Comparison of ENCODE assay signal across 12 cellular contexts in the genomic region with DNA sequence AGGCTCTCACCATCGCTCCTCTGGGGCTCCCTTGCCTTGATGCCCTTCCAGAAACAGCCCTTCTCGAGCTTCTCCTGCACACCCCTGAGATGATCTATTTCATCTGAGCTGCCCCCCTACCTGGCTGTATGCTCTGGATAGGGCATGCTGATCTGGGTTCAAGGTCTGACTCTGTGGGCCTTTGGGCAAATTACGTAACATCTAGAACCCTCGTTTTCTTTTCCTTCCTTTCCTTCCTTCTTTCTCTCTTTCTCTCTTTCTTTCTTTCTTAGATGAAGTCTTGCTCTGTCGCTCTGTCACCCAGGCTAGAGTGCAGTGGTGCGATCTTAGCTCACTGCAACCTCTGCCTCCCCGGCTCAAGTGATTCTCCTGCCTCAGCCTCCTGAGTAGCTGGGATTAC. TPM values are rescaled to one million over a fixed set of nuclear protein-coding genes. Genes with fewer than 3 reads are reported as not detected.
DNase-seq lines count a peak whose midpoint lies in the region; ATAC-seq, FAIRE-seq and TF ChIP-seq lines count a peak whose summit lies in the region.
"Had no signal": no experiment of that assay in that cellular context is flagged by ENCODE, and none has a peak within 500 bp of the region (broad histone marks: within the 10 kb centered on the region; RNA-seq: fewer than 3 reads in every experiment).

No MANE protein-coding gene starts in this region.

- intact Hi-C loops in activated T-helper 1 cell treated with anti-CD3 and anti-CD28 coated beads, Interleukin-12 subunit alpha, Interleukin-12 subunit beta, Interleukin-2, Interleukin-4 antibody, amounts not matched to agents 30 ng/mL and 10 ng/mL and 1 ng/mL, durations not matched to agents 14 hours and 24 hours and 36 hours (cut with micrococcal nuclease) = loop anchor here (2.0 kb wide), 3 partner anchors 60 to 158 kb away; a partner anchor contains a TSS
- intact Hi-C loops in lower lobe of right lung (cut with DNase I) = no loop called here

- H3K4me1 Mint-ChIP-seq in activated T-helper 1 cell treated with anti-CD3 and anti-CD28 coated beads, Interleukin-12 subunit alpha, Interleukin-12 subunit beta, Interleukin-2, Interleukin-4 antibody, amounts not matched to agents 30 ng/mL and 10 ng/mL and 1 ng/mL, durations not matched to agents 14 hours and 24 hours and 36 hours (ENCODE audit: low read depth) = peaks cover 89% of the 10 kb centered on the region

- no peak for TF ChIP-seq POLR2A in A549 (IDR thresholded peaks at IDR 0.05; ENCODE audit: low read length)

- H3K27me3 ChIP-seq in DOHH2 (ENCODE audit: control insufficient read depth, low read length) (peaks cover 8% of the 10 kb centered on the region), lower lobe of right lung (ENCODE audit: low read depth) (no peaks in the 10 kb centered on the region), HAP-1 (ENCODE audit: low read depth) (no peaks in the 10 kb centered on the region), WERI-Rb-1 (ENCODE audit: insufficient read depth, low read depth, severe bottlenecking) (no peaks in the 10 kb centered on the region)

- in situ Hi-C loops in HAP-1 (cut with MboI; ENCODE audit: low sequenced_read_pairs) = no loop called here

- no peak for FAIRE-seq in A549 (lab: Jason Lieb, UNC)

- H3K4me3 Mint-ChIP-seq in activated T-helper 1 cell treated with anti-CD3 and anti-CD28 coated beads, Interleukin-12 subunit alpha, Interleukin-12 subunit beta, Interleukin-2, Interleukin-4 antibody, amounts not matched to agents 30 ng/mL and 10 ng/mL and 1 ng/mL, durations not matched to agents 14 hours and 24 hours and 36 hours = peak overlapping the region; percentile 84

- peak overlapping the region; percentile 41 for H3K4me2 ChIP-seq in A549
- peak overlapping the region; percentile 47 for H3K4me2 ChIP-seq in DOHH2 (ENCODE audit: low read length)

- peaks cover 82% of the 10 kb centered on the region for H3K4me1 ChIP-seq in A549
- H3K4me1 ChIP-seq in DOHH2 (ENCODE audit: control insufficient read depth, low read length) = peaks cover 14% of the 10 kb centered on the region
- H3K4me1 ChIP-seq in lower lobe of right lung = peaks cover 37% of the 10 kb centered on the region
- H3K4me1 ChIP-seq in HAP-1 = no peaks in the 10 kb centered on the region

- no peak for ATAC-seq in A549
- no peak for ATAC-seq in lower lobe of right lung
- no peak for ATAC-seq in HG03460 (IDR thresholded peaks at IDR 0.05; ENCODE audit: unreplicated experiment)

- H3K9me3 ChIP-seq in A549 (no peaks in the 10 kb centered on the region), DOHH2 (ENCODE audit: control insufficient read depth, insufficient read depth, low read length) (no peaks in the 10 kb centered on the region), lower lobe of right lung (no peaks in the 10 kb centered on the region), HAP-1 (no peaks in the 10 kb centered on the region), WERI-Rb-1 (ENCODE audit: severe bottlenecking) (peaks cover 7% of the 10 kb centered on the region)

- POLR2A ChIA-PET in A549 (lab: Yijun Ruan, JAX) = interaction anchor here (0.8 to 3.0 kb wide), 3 partner anchors 11 to 68 kb away, joined by 3 to 13 read pairs (median 4); no protein-coding TSS in a partner anchor

- 82% methylated on average over 7 of the region's 7 CpGs for WGBS in A549 (ENCODE audit: missing lambda C conversion rate)

- no peaks in the 10 kb centered on the region for H4K20me1 ChIP-seq in DOHH2 (ENCODE audit: control insufficient read depth, insufficient read depth, low read depth, low read length)

- CTCF ChIA-PET in A549 (lab: Yijun Ruan, JAX) = interaction anchor here (1.1 to 15.5 kb wide), 6 partner anchors 16 to 82 kb away, joined by 4 to 379 read pairs (median 6); no protein-coding TSS in a partner anchor

- no peaks in the 10 kb centered on the region for H3K9me3 Mint-ChIP-seq in activated T-helper 1 cell treated with anti-CD3 and anti-CD28 coated beads, Interleukin-12 subunit alpha, Interleukin-12 subunit beta, Interleukin-2, Interleukin-4 antibody, amounts not matched to agents 30 ng/mL and 10 ng/mL and 1 ng/mL, durations not matched to agents 14 hours and 24 hours and 36 hours

- no peaks in the 10 kb centered on the region for H3K79me2 ChIP-seq in DOHH2 (ENCODE audit: control insufficient read depth, low read length)

- no peak for DNase-seq in A549 (ENCODE audit: low read depth in 1 of 2, low spot score in 1 of 2)
- DNase-seq in activated T-helper 1 cell treated with anti-CD3 and anti-CD28 coated beads, Interleukin-12 subunit alpha, Interleukin-12 subunit beta, Interleukin-2, Interleukin-4 antibody, amounts not matched to agents 30 ng/mL and 10 ng/mL and 1 ng/mL, durations not matched to agents 14 hours and 24 hours and 36 hours (ENCODE audit: low spot score) = no peak
- DNase-seq in lower lobe of right lung = no peak
- DNase-seq in HAP-1 (ENCODE audit: low spot score in 2 of 2) = no peak
- no peak for DNase-seq in foreskin fibroblast
- no peak for DNase-seq in WERI-Rb-1
- DNase-seq: anterior cingulate cortex, H7, OCI-M1 had no signal

- H3K27me3 Mint-ChIP-seq in activated T-helper 1 cell treated with anti-CD3 and anti-CD28 coated beads, Interleukin-12 subunit alpha, Interleukin-12 subunit beta, Interleukin-2, Interleukin-4 antibody, amounts not matched to agents 30 ng/mL and 10 ng/mL and 1 ng/mL, durations not matched to agents 14 hours and 24 hours and 36 hours (ENCODE audit: insufficient read depth) = no peaks in the 10 kb centered on the region

- H3K36me3 ChIP-seq in DOHH2 (ENCODE audit: control insufficient read depth, low read length) (no peaks in the 10 kb centered on the region), lower lobe of right lung (no peaks in the 10 kb centered on the region), HAP-1 (replicated peaks) (no peaks in the 10 kb centered on the region), WERI-Rb-1 (no peaks in the 10 kb centered on the region)

- no peaks in the 10 kb centered on the region for H3F3A ChIP-seq in DOHH2 (ENCODE audit: control insufficient read depth, insufficient read depth)

- peak overlapping the region; percentile 96 to 97 for H3K27ac ChIP-seq in A549
- no peak overlapping the region for H3K27ac ChIP-seq in DOHH2 (ENCODE audit: low read depth, low read length)
- peak overlapping the region; percentile 46 for H3K27ac ChIP-seq in lower lobe of right lung
- H3K27ac ChIP-seq in WERI-Rb-1 = no peak overlapping the region

- peak overlapping the region; percentile 99 for H3K27ac Mint-ChIP-seq in activated T-helper 1 cell treated with anti-CD3 and anti-CD28 coated beads, Interleukin-12 subunit alpha, Interleukin-12 subunit beta, Interleukin-2, Interleukin-4 antibody, amounts not matched to agents 30 ng/mL and 10 ng/mL and 1 ng/mL, durations not matched to agents 14 hours and 24 hours and 36 hours

- no peaks in the 10 kb centered on the region for H3K9me2 ChIP-seq in DOHH2 (replicated peaks; ENCODE audit: control insufficient read depth, low read length)

- no peak for TF ChIP-seq CTCF in A549 (IDR thresholded peaks at IDR 0.05)
- TF ChIP-seq CTCF in DOHH2 (IDR thresholded peaks at IDR 0.05; ENCODE audit: low read depth, low read length, poor library complexity, severe bottlenecking) = no peak
- no peak for TF ChIP-seq CTCF in lower lobe of right lung (IDR thresholded peaks at IDR 0.05)
- no peak for TF ChIP-seq CTCF in foreskin fibroblast (IDR thresholded peaks at IDR 0.05; ENCODE audit: low read depth, low read length)
- TF ChIP-seq CTCF in WERI-Rb-1 (IDR thresholded peaks at IDR 0.05; ENCODE audit: low read depth, low read length) = no peak

- TF ChIP-seq EP300 in A549 (IDR thresholded peaks at IDR 0.05) = no peak

- TF ChIP-seq RAD21 in A549 (conservative IDR thresholded peaks at IDR 0.05 in 1 of 2, IDR thresholded peaks at IDR 0.05 in 1 of 2) = no peak

- peaks cover 15% of the 10 kb centered on the region for H3K36me3 Mint-ChIP-seq in activated T-helper 1 cell treated with anti-CD3 and anti-CD28 coated beads, Interleukin-12 subunit alpha, Interleukin-12 subunit beta, Interleukin-2, Interleukin-4 antibody, amounts not matched to agents 30 ng/mL and 10 ng/mL and 1 ng/mL, durations not matched to agents 14 hours and 24 hours and 36 hours (ENCODE audit: low read depth)

- H3K4me3 ChIP-seq in A549 (no peak overlapping the region), DOHH2 (ENCODE audit: low read length) (no peak overlapping the region), lower lobe of right lung (no peak overlapping the region), HAP-1 (no peak overlapping the region), foreskin fibroblast (ENCODE audit: low read depth in 1 of 2, low read length in 2 of 2) (no peak overlapping the region), WERI-Rb-1 (ENCODE audit: low read depth, low read length) (no peak overlapping the region)

TF ChIP-seq in A549, 52 proteins besides CTCF, POLR2A, EP300 and RAD21 (continues in another document):
- TF ChIP-seq ZNF302 (CRISPR knock-in tag; IDR thresholded peaks at IDR 0.05) (no peak), KDM1A (IDR thresholded peaks at IDR 0.05; ENCODE audit: low read depth) (no peak), PHF8 (IDR thresholded peaks at IDR 0.05; ENCODE audit: borderline replicate concordance, low read depth) (no peak), RNF2 (IDR thresholded peaks at IDR 0.05; ENCODE audit: borderline replicate concordance, low read depth) (no peak), POLR2AphosphoS2 (conservative IDR thresholded peaks at IDR 0.05; ENCODE audit: low read length) (no peak; the same call in 1 of the 2 replicates), KDM5A (IDR thresholded peaks at IDR 0.05) (no peak), TP53 (CRISPR knock-in tag; IDR thresholded peaks at IDR 0.05) (no peak)

RNA-seq across cellular contexts. Expression of a gene that starts 20.3 kb away (rescaled TPM):
- polyA plus RNA-seq in A549 (2011; rRNA removed) (24.2 and 45.9 TPM in 2 replicates), A549 (2017; fragmentation: RNase III; extraction: RNeasy Plus Mini Kit Qiagen cat#74134 plus additional on column Dnase treatment) (61.6 to 75.9 TPM (median 73.5 TPM) in 3 replicates)
- polyA plus RNA-seq in A549 (2012; cell fraction: cytosol; rRNA removed) = 18.0 and 30.2 TPM in 2 replicates
- 83.8 and 125 TPM in 2 replicates for polyA plus RNA-seq in A549 (2012; cell fraction: nucleus; rRNA removed)
- polyA minus RNA-seq in A549 (2011; rRNA and poly(A)+ RNA removed) = 62.8 and 79.7 TPM in 2 replicates
- total RNA-seq in activated T-helper 1 cell treated with anti-CD3 and anti-CD28 coated beads, Interleukin-12 subunit alpha, Interleukin-12 subunit beta, Interleukin-2, Interleukin-4 antibody, amounts not matched to agents 30 ng/mL and 10 ng/mL and 1 ng/mL, durations not matched to agents 14 hours and 24 hours and 36 hours = 14.5 and 15.5 TPM in 2 replicates
- 0.68 TPM for total RNA-seq in lower lobe of right lung
- total RNA-seq: dermis blood vessel endothelial cell had no signal

RNA-seq across cellular contexts. Expression of a gene that starts 37.9 kb away (rescaled TPM):
- polyA plus RNA-seq in A549 (2011; rRNA removed) (1,080 and 1,577 TPM in 2 replicates), A549 (2017; fragmentation: RNase III; extraction: RNeasy Plus Mini Kit Qiagen cat#74134 plus additional on column Dnase treatment) (1,501 to 1,941 TPM (median 1,829 TPM) in 3 replicates)
- 1,069 and 1,422 TPM in 2 replicates for polyA plus RNA-seq in A549 (2012; cell fraction: cytosol; rRNA removed)
- polyA plus RNA-seq in A549 (2012; cell fraction: nucleus; rRNA removed) = 982 and 1,044 TPM in 2 replicates
- 1,444 and 1,452 TPM in 2 replicates for polyA minus RNA-seq in A549 (2011; rRNA and poly(A)+ RNA removed)
- total RNA-seq in activated T-helper 1 cell treated with anti-CD3 and anti-CD28 coated beads, Interleukin-12 subunit alpha, Interleukin-12 subunit beta, Interleukin-2, Interleukin-4 antibody, amounts not matched to agents 30 ng/mL and 10 ng/mL and 1 ng/mL, durations not matched to agents 14 hours and 24 hours and 36 hours = 83.9 and 84.3 TPM in 2 replicates
- 371 TPM for total RNA-seq in lower lobe of right lung

Comparison
In these comparisons a context has a peak if more than half of its experiments do, and no peak if none do; other contexts are left out.
1. H3K27ac ChIP-seq: peak in A549 (2 of 2) and lower lobe of right lung (single experiment); none in DOHH2 (single experiment) and WERI-Rb-1 (single experiment).